In the genomic region with DNA sequence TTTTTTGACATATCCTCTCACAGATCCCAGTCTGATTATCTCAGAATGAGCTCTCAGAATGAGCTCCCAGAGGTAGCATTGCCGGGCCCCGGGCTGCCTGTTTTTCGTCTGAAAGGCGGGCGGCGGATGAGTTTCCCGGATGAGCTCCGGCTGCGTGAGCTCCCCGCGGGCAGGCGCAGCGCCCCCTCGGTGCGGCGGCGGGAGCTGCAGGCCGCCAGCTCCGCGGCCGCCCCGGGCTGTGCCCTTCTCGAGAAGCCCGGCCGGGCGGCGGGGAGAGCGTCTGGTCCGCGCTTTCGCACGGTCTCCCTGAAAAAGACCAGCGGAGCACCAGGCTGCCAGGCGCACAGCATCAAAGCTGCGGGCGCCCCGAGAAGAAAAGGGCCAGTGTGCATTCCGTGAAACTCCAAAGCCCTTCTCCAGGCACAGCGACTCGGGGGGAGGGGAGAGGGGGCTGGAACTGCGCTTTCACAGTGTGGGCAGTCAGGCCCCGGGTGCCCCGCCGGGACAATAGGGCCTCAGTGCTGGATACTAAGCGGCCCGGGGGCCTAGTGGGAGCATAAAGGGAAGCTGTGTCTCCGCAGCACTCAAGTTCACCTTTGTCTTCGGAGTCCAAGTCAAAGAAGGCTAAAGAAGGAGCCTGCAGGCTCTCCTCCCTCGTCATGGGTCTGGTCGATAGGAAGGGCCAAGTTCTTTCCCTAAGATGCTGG, we compare ENCODE assay signal across 7 cellular contexts. TPM values are rescaled to one million over a fixed set of nuclear protein-coding genes. Genes with fewer than 3 reads are reported as not detected.
DNase-seq lines count a peak whose midpoint lies in the region; ATAC-seq and TF ChIP-seq lines count a peak whose summit lies in the region.

No MANE protein-coding gene starts in this region.

- peaks cover 14% of the 10 kb centered on the region for H3K4me1 Mint-ChIP-seq in brain

- H3K4me3 Mint-ChIP-seq in brain: peak overlapping the region; percentile 70 to 85 (median 77)

- peak; percentile 76 to 86 for TF ChIP-seq CTCF in brain (conservative IDR thresholded peaks at IDR 0.05)

- H3K4me2 ChIP-seq in skeletal muscle satellite cell (ENCODE audit: low read length): peak overlapping the region; percentile 88

- DNase-seq in NCI-H1694 treated with DMSO at 0.1 percent for 48 hours (lab: John Stamatoyannopoulos, UW) (peak; percentile 63), UCSD-AML1 (lab: John Stamatoyannopoulos, UW; ENCODE audit: unreplicated experiment) (peak; percentile 87)

- H3K27ac Mint-ChIP-seq in brain: peak overlapping the region; percentile 82 to 96 (median 89)

- peak overlapping the region; percentile 60 for H3K4me3 ChIP-seq in iPS-18c (ENCODE audit: insufficient read depth, low read depth, low read length)
- H3K4me3 ChIP-seq in skeletal muscle satellite cell (ENCODE audit: low read length): peak overlapping the region; percentile 73

- H3K9me3 ChIP-seq in iPS-18c (ENCODE audit: control insufficient read depth, insufficient read depth, low read length) (no peaks in the 10 kb centered on the region), skeletal muscle satellite cell (replicated peaks; ENCODE audit: low read length) (no peaks in the 10 kb centered on the region)

- no peaks in the 10 kb centered on the region for H3K27me3 ChIP-seq in skeletal muscle satellite cell (ENCODE audit: control insufficient read depth, insufficient read depth, low read length)

- no peaks in the 10 kb centered on the region for H3K27me3 Mint-ChIP-seq in brain

- H3K9ac ChIP-seq in skeletal muscle satellite cell (ENCODE audit: low read depth, low read length): peak overlapping the region; percentile 83

- H3K36me3 Mint-ChIP-seq in brain: no peaks in the 10 kb centered on the region

- H3K4me1 ChIP-seq in skeletal muscle satellite cell (ENCODE audit: control insufficient read depth, insufficient read depth, low read length): peaks cover 7% of the 10 kb centered on the region

- no peaks in the 10 kb centered on the region for H3K36me3 ChIP-seq in skeletal muscle satellite cell (ENCODE audit: insufficient read depth, low read length)

- H3K9me3 Mint-ChIP-seq in brain: peaks cover 0 to 4% (median 0%) of the 10 kb centered on the region in 5 experiments

- ATAC-seq in GM18498 (IDR thresholded peaks at IDR 0.05; ENCODE audit: unreplicated experiment): peak; percentile 97
- peak; percentile 96 for ATAC-seq in HG02884 (IDR thresholded peaks at IDR 0.05; ENCODE audit: unreplicated experiment)

RNA-seq across cellular contexts. Expression of gene SHC4, which starts 12.1 kb away (rescaled TPM):
- 0.78 TPM for polyA plus RNA-seq in brain (ENCODE audit: insufficient read depth, low read depth, low replicate concordance)
- total RNA-seq in skeletal muscle satellite cell (2012; rRNA removed): 0.87 and 1.3 TPM in 2 replicates

Comparison
In these comparisons a context has a peak if more than half of its experiments do, and no peak if none do; other contexts are left out.
1. Peak in every context shown above with its lines: DNase-seq, ATAC-seq and H3K4me3 ChIP-seq.